In genomic region chr2:178306351-178307073, GRCh38 we compare ENCODE assay signal across 9 cellular contexts.
A peak's percentile ranks its signal among the peaks of the same experiment; 100 is the strongest.
DNase-seq lines count a peak whose midpoint lies in the region; ATAC-seq lines count a peak whose summit lies in the region.
"Had no signal": no experiment of that assay in that cellular context is flagged by ENCODE, and none has a peak within 500 bp of the region (broad histone marks: within the 10 kb centered on the region; RNA-seq: fewer than 3 reads in every experiment).

No MANE protein-coding gene starts in this region.

- H3K36me3 Mint-ChIP-seq in activated naive CD4-positive, alpha-beta T cell treated with anti-CD3 and anti-CD28 coated beads, Interleukin-2, amount 10 ng/mL, durations not matched to agents 7 days and 5 days: no peaks in the 10 kb centered on the region

- no peaks in the 10 kb centered on the region for H3K36me3 ChIP-seq in iPS DF 6.9 (ENCODE audit: control insufficient read depth, insufficient read depth, low read length)

- DNase-seq in ELR (ENCODE audit: low read depth) (peak; percentile 54), NCI-H524 (lab: John Stamatoyannopoulos, UW) (peak; percentile 32 to 63), iPS DF 6.9 (ENCODE audit: low read depth, low spot score) (peak; percentile 43), GOT3 (lab: John Stamatoyannopoulos, UW) (no peak)
- DNase-seq in activated naive CD4-positive, alpha-beta T cell treated with anti-CD3 and anti-CD28 coated beads, Interleukin-2, amount 10 ng/mL, durations not matched to agents 7 days and 5 days: peak; percentile 53
- peak; percentile 49 for DNase-seq in stimulated activated CD8-positive, alpha-beta memory T cell treated with anti-CD3 and anti-CD28 coated beads, Interleukin-4, amount 100 ng/mL, for 48 hours
- DNase-seq: activated T-cell treated with anti-CD3 and anti-CD28 coated beads, Interleukin-2, amount 50 U/mL, for 4 hours had no signal

- H3K4me1 ChIP-seq in iPS DF 6.9 (ENCODE audit: control insufficient read depth, insufficient read depth, low read length): no peaks in the 10 kb centered on the region

- no peak overlapping the region for H3K27ac Mint-ChIP-seq in activated naive CD4-positive, alpha-beta T cell treated with anti-CD3 and anti-CD28 coated beads, Interleukin-2, amount 10 ng/mL, durations not matched to agents 7 days and 5 days

- H3K27me3 Mint-ChIP-seq in activated naive CD4-positive, alpha-beta T cell treated with anti-CD3 and anti-CD28 coated beads, Interleukin-2, amount 10 ng/mL, durations not matched to agents 7 days and 5 days: peaks cover 12% of the 10 kb centered on the region

- H3K9me3 ChIP-seq in iPS DF 6.9 (ENCODE audit: control insufficient read depth, insufficient read depth, low read length): no peaks in the 10 kb centered on the region

- CTCF ChIA-PET in activated naive CD4-positive, alpha-beta T cell treated with anti-CD3 and anti-CD28 coated beads, Interleukin-2, amount 10 ng/mL, durations not matched to agents 7 days and 5 days (lab: Charles Lee): interaction anchor here (0.6 to 2.7 kb wide), 4 partner anchors 9 to 180 kb away, joined by 4 to 15 read pairs (median 4); no protein-coding TSS in a partner anchor

- no peaks in the 10 kb centered on the region for H3K27me3 ChIP-seq in iPS DF 6.9 (ENCODE audit: control insufficient read depth, insufficient read depth, low read length)

- no peaks in the 10 kb centered on the region for H3K4me1 Mint-ChIP-seq in activated naive CD4-positive, alpha-beta T cell treated with anti-CD3 and anti-CD28 coated beads, Interleukin-2, amount 10 ng/mL, durations not matched to agents 7 days and 5 days

- ATAC-seq in GM19438 (IDR thresholded peaks at IDR 0.05; ENCODE audit: low read depth, unreplicated experiment) (peak; percentile 98), HG03196 (IDR thresholded peaks at IDR 0.05; ENCODE audit: unreplicated experiment) (peak; percentile 92)

- H3K4me3 ChIP-seq in iPS DF 6.9 (ENCODE audit: low read length): no peak overlapping the region

- H3K9me3 Mint-ChIP-seq in activated naive CD4-positive, alpha-beta T cell treated with anti-CD3 and anti-CD28 coated beads, Interleukin-2, amount 10 ng/mL, durations not matched to agents 7 days and 5 days: no peaks in the 10 kb centered on the region
- H3K9me3 Mint-ChIP-seq: activated T-cell treated with anti-CD3 and anti-CD28 coated beads, Interleukin-2, amount 50 U/mL, for 4 hours had no signal

- WGBS in iPS DF 6.9 (ENCODE audit: insufficient coverage, insufficient read length): no CpG with 5 or more reads among the region's 8 CpGs

- no peak overlapping the region for H3K27ac ChIP-seq in iPS DF 6.9 (ENCODE audit: low read length)

- H3K4me3 Mint-ChIP-seq in activated naive CD4-positive, alpha-beta T cell treated with anti-CD3 and anti-CD28 coated beads, Interleukin-2, amount 10 ng/mL, durations not matched to agents 7 days and 5 days: no peak overlapping the region
- H3K4me3 Mint-ChIP-seq: activated T-cell treated with anti-CD3 and anti-CD28 coated beads, Interleukin-2, amount 50 U/mL, for 4 hours had no signal
